10 cellular contexts compared by ENCODE assay signal in the genomic region with DNA sequence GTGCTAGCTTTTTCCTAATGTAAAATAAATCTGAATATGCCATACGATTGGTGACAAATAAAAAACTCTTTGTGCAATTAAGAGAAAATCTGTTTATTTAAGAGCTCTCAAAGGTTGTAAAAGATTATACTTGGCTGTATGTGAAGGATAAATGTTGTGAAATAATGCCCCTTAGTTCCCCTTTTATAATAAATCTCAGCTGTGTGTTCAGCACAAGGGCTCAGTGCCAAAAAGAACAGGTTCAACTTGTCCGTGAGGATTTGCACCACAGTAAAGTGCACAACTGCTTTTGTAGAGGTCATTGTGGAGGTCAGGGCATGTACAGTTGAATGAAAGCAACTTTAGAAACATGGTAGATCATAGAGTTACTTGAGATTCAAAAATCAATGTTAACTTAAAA.
A peak's percentile ranks its signal among the peaks of the same experiment; 100 is the strongest.
DNase-seq lines count a peak whose midpoint lies in the region; ATAC-seq, FAIRE-seq and TF ChIP-seq lines count a peak whose summit lies in the region.
"Had no signal": no experiment of that assay in that cellular context is flagged by ENCODE, and none has a peak within 500 bp of the region (broad histone marks: within the 10 kb centered on the region; RNA-seq: fewer than 3 reads in every experiment).

No MANE protein-coding gene starts in this region.

- no peaks in the 10 kb centered on the region for H3K36me3 ChIP-seq in BJ (ENCODE audit: control insufficient read depth, insufficient read depth, low read length)
- no peaks in the 10 kb centered on the region for H3K36me3 ChIP-seq in bronchial epithelial cell (ENCODE audit: control insufficient read depth, insufficient read depth, low read length)

- TF ChIP-seq CTCF in BJ (IDR thresholded peaks at IDR 0.05; ENCODE audit: insufficient read depth, low read depth, low read length), result no peak
- no peak for TF ChIP-seq CTCF in bronchial epithelial cell (IDR thresholded peaks at IDR 0.05; ENCODE audit: insufficient read depth, low read length, severe bottlenecking)

- ATAC-seq in GM18858 (IDR thresholded peaks at IDR 0.05; ENCODE audit: unreplicated experiment), result no peak
- ATAC-seq in activated naive CD8-positive, alpha-beta T cell treated with anti-CD3 and anti-CD28 coated beads, Interleukin-2, amount 50 U/mL, for 24 hours, result no peak

- H3K9me3 Mint-ChIP-seq in activated naive CD8-positive, alpha-beta T cell treated with anti-CD3 and anti-CD28 coated beads, Interleukin-2, amount 50 U/mL, for 24 hours, result peaks cover 8% of the 10 kb centered on the region

- H3K27ac Mint-ChIP-seq in activated naive CD8-positive, alpha-beta T cell treated with anti-CD3 and anti-CD28 coated beads, Interleukin-2, amount 50 U/mL, for 24 hours, result no peak overlapping the region
- H3K27ac Mint-ChIP-seq: naive B cell had no signal

- FAIRE-seq in bronchial epithelial cell (lab: Jason Lieb, UNC), result no peak

- DNase-seq in BJ (ENCODE audit: low read depth), result peak; percentile 12
- DNase-seq in NCI-H1105 (lab: John Stamatoyannopoulos, UW), result peak; percentile 41
- peak; percentile 61 for DNase-seq in bronchial epithelial cell (ENCODE audit: low read depth)
- peak; percentile 92 for DNase-seq in myocyte (ENCODE audit: low read depth)
- no peak for DNase-seq in SW480 (ENCODE audit: low spot score)
- no peak for DNase-seq in DMS114 treated with DMSO at 0.1 percent for 48 hours (lab: John Stamatoyannopoulos, UW; ENCODE audit: unreplicated experiment)
- DNase-seq in activated naive CD8-positive, alpha-beta T cell treated with anti-CD3 and anti-CD28 coated beads, Interleukin-2, amount 50 U/mL, for 24 hours, result no peak
- DNase-seq: naive B cell had no signal

- H3K4me1 Mint-ChIP-seq in activated naive CD8-positive, alpha-beta T cell treated with anti-CD3 and anti-CD28 coated beads, Interleukin-2, amount 50 U/mL, for 24 hours, result peaks cover 8% of the 10 kb centered on the region

- CTCF ChIA-PET in BJ (lab: Yijun Ruan, JAX), result no interaction called here

- no peaks in the 10 kb centered on the region for H3K27me3 Mint-ChIP-seq in activated naive CD8-positive, alpha-beta T cell treated with anti-CD3 and anti-CD28 coated beads, Interleukin-2, amount 50 U/mL, for 24 hours
- H3K27me3 Mint-ChIP-seq: naive B cell had no signal

- POLR2A ChIA-PET in BJ (lab: Charles Lee), result no interaction called here

- no peaks in the 10 kb centered on the region for H3K27me3 ChIP-seq in BJ (ENCODE audit: control insufficient read depth, insufficient read depth, low read length)
- H3K27me3 ChIP-seq in bronchial epithelial cell (ENCODE audit: control insufficient read depth, insufficient read depth, low read length), result no peaks in the 10 kb centered on the region
- H3K27me3 ChIP-seq: BLaER1 had no signal

- H3K4me3 ChIP-seq in BJ (ENCODE audit: low read depth, low read length) (no peak overlapping the region), bronchial epithelial cell (ENCODE audit: low read depth, low read length) (no peak overlapping the region)
- H3K4me3 ChIP-seq: BLaER1 had no signal

- H3K36me3 Mint-ChIP-seq in activated naive CD8-positive, alpha-beta T cell treated with anti-CD3 and anti-CD28 coated beads, Interleukin-2, amount 50 U/mL, for 24 hours (ENCODE audit: low read depth), result peaks cover 10% of the 10 kb centered on the region

- no peak overlapping the region for H3K4me3 Mint-ChIP-seq in activated naive CD8-positive, alpha-beta T cell treated with anti-CD3 and anti-CD28 coated beads, Interleukin-2, amount 50 U/mL, for 24 hours
- H3K4me3 Mint-ChIP-seq: naive B cell had no signal

Comparison
In these comparisons a context has a peak if more than half of its experiments do, and no peak if none do; other contexts are left out.
1. DNase-seq: peak in BJ (single experiment), NCI-H1105 (single experiment), bronchial epithelial cell (single experiment) and myocyte (single experiment); none in SW480 (single experiment), DMS114 treated with DMSO at 0.1 percent for 48 hours (single experiment) and activated naive CD8-positive, alpha-beta T cell treated with anti-CD3 and anti-CD28 coated beads, Interleukin-2, amount 50 U/mL, for 24 hours (single experiment).